In genomic region chr17:74970395-74970794, GRCh38 we compare ENCODE assay signal across 1 cellular context.
TF ChIP-seq lines count a peak whose summit lies in the region.

No MANE protein-coding gene starts in this region.

TF ChIP-seq in neural cell, 6 proteins besides CTCF, POLR2A, EP300 and RAD21 (continued from another document):
- no peak for TF ChIP-seq REST (IDR thresholded peaks at IDR 0.05; ENCODE audit: borderline replicate concordance)
- no peak for TF ChIP-seq TAF1 (IDR thresholded peaks at IDR 0.05; ENCODE audit: low read depth)
- TF ChIP-seq EZH2 (IDR thresholded peaks at IDR 0.05; ENCODE audit: borderline replicate concordance, insufficient read depth, low read length, poor library complexity, severe bottlenecking): no peak
- TF ChIP-seq SMC3 (conservative IDR thresholded peaks at IDR 0.05; ENCODE audit: poor library complexity): no peak
